In the genomic region with DNA sequence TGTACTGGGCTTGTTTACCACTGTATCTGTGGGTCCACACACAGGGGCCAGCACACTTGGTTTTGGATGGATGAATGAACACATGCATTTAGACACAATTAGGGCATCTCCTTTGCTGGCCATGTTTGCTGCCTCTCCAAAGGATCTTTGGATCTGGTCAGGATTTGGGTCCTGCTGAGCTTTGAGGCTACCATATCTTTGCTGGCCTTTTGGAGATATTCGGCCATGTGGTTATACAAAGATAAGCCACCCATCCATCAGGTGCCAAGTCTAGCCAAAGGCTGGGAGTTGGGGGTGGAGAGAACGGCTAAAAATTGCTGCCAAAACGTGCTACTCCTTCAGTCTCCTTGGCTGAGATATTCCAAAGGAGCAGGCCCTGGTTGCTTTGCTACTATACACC, we compare ENCODE assay signal across 2 cellular contexts.
TF ChIP-seq lines count a peak whose summit lies in the region.

No MANE protein-coding gene starts in this region.

TF ChIP-seq in GM23338, 12 proteins besides CTCF, POLR2A, EP300 and RAD21 (continues in another document):
- TF ChIP-seq JUNB (IDR thresholded peaks at IDR 0.05; ENCODE audit: unreplicated experiment) (no peak), ZNF114 (CRISPR knock-in tag; IDR thresholded peaks at IDR 0.05) (no peak), EZH2 (IDR thresholded peaks at IDR 0.05; ENCODE audit: low read depth, unreplicated experiment) (no peak), POLR2AphosphoS5 (IDR thresholded peaks at IDR 0.05; ENCODE audit: low read depth) (no peak), NANOG (IDR thresholded peaks at IDR 0.05; ENCODE audit: borderline replicate concordance) (no peak), CREB1 (CRISPR knock-in tag; IDR thresholded peaks at IDR 0.05; ENCODE audit: low read depth) (no peak), EZH2phosphoT487 (IDR thresholded peaks at IDR 0.05; ENCODE audit: unreplicated experiment) (no peak), STAT1 (IDR thresholded peaks at IDR 0.05; ENCODE audit: unreplicated experiment) (no peak)
- TF ChIP-seq, protein P1, sequence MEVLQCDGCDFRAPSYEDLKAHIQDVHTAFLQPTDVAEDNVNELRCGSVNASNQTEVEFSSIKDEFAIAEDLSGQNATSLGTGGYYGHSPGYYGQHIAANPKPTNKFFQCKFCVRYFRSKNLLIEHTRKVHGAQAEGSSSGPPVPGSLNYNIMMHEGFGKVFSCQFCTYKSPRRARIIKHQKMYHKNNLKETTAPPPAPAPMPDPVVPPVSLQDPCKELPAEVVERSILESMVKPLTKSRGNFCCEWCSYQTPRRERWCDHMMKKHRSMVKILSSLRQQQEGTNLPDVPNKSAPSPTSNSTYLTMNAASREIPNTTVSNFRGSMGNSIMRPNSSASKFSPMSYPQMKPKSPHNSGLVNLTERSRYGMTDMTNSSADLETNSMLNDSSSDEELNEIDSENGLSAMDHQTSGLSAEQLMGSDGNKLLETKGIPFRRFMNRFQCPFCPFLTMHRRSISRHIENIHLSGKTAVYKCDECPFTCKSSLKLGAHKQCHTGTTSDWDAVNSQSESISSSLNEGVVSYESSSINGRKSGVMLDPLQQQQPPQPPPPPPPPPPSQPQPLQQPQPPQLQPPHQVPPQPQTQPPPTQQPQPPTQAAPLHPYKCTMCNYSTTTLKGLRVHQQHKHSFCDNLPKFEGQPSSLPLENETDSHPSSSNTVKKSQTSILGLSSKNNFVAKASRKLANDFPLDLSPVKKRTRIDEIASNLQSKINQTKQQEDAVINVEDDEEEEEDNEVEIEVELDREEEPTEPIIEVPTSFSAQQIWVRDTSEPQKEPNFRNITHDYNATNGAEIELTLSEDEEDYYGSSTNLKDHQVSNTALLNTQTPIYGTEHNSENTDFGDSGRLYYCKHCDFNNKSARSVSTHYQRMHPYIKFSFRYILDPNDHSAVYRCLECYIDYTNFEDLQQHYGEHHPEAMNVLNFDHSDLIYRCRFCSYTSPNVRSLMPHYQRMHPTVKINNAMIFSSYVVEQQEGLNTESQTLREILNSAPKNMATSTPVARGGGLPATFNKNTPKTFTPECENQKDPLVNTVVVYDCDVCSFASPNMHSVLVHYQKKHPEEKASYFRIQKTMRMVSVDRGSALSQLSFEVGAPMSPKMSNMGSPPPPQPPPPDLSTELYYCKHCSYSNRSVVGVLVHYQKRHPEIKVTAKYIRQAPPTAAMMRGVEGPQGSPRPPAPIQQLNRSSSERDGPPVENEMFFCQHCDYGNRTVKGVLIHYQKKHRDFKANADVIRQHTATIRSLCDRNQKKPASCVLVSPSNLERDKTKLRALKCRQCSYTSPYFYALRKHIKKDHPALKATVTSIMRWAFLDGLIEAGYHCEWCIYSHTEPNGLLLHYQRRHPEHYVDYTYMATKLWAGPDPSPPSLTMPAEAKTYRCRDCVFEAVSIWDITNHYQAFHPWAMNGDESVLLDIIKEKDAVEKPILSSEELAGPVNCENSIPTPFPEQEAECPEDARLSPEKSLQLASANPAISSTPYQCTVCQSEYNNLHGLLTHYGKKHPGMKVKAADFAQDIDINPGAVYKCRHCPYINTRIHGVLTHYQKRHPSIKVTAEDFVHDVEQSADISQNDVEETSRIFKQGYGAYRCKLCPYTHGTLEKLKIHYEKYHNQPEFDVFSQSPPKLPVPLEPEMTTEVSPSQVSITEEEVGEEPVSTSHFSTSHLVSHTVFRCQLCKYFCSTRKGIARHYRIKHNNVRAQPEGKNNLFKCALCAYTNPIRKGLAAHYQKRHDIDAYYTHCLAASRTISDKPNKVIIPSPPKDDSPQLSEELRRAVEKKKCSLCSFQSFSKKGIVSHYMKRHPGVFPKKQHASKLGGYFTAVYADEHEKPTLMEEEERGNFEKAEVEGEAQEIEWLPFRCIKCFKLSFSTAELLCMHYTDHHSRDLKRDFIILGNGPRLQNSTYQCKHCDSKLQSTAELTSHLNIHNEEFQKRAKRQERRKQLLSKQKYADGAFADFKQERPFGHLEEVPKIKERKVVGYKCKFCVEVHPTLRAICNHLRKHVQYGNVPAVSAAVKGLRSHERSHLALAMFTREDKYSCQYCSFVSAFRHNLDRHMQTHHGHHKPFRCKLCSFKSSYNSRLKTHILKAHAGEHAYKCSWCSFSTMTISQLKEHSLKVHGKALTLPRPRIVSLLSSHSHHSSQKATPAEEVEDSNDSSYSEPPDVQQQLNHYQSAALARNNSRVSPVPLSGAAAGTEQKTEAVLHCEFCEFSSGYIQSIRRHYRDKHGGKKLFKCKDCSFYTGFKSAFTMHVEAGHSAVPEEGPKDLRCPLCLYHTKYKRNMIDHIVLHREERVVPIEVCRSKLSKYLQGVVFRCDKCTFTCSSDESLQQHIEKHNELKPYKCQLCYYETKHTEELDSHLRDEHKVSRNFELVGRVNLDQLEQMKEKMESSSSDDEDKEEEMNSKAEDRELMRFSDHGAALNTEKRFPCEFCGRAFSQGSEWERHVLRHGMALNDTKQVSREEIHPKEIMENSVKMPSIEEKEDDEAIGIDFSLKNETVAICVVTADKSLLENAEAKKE (CRISPR knock-in tag; IDR thresholded peaks at IDR 0.05), result no peak
- TF ChIP-seq, protein P2, sequence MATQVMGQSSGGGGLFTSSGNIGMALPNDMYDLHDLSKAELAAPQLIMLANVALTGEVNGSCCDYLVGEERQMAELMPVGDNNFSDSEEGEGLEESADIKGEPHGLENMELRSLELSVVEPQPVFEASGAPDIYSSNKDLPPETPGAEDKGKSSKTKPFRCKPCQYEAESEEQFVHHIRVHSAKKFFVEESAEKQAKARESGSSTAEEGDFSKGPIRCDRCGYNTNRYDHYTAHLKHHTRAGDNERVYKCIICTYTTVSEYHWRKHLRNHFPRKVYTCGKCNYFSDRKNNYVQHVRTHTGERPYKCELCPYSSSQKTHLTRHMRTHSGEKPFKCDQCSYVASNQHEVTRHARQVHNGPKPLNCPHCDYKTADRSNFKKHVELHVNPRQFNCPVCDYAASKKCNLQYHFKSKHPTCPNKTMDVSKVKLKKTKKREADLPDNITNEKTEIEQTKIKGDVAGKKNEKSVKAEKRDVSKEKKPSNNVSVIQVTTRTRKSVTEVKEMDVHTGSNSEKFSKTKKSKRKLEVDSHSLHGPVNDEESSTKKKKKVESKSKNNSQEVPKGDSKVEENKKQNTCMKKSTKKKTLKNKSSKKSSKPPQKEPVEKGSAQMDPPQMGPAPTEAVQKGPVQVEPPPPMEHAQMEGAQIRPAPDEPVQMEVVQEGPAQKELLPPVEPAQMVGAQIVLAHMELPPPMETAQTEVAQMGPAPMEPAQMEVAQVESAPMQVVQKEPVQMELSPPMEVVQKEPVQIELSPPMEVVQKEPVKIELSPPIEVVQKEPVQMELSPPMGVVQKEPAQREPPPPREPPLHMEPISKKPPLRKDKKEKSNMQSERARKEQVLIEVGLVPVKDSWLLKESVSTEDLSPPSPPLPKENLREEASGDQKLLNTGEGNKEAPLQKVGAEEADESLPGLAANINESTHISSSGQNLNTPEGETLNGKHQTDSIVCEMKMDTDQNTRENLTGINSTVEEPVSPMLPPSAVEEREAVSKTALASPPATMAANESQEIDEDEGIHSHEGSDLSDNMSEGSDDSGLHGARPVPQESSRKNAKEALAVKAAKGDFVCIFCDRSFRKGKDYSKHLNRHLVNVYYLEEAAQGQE (IDR thresholded peaks at IDR 0.05; ENCODE audit: unreplicated experiment), result no peak

TF ChIP-seq in K562, 482 proteins besides CTCF, POLR2A, EP300 and RAD21:
- TF ChIP-seq TCF3 (CRISPR knock-in tag; IDR thresholded peaks at IDR 0.05) (peak; percentile 46), TEAD4 (IDR thresholded peaks at IDR 0.05; ENCODE audit: low read length) (peak; percentile 53), TEAD4 (CRISPR knock-in tag; IDR thresholded peaks at IDR 0.05; ENCODE audit: borderline replicate concordance) (no peak), TAL1 (IDR thresholded peaks at IDR 0.05) (peak; percentile 45; the same call in 1 of the 2 replicates), MEIS2 (IDR thresholded peaks at IDR 0.05; ENCODE audit: partially characterized antibody) (peak; percentile 41), CBX8 (IDR thresholded peaks at IDR 0.05; ENCODE audit: borderline replicate concordance, extremely low read depth, low read depth, low read length, poor library complexity, severe bottlenecking) (no peak), CBFA2T2 (conservative IDR thresholded peaks at IDR 0.05) (peak; percentile 44), CBFA2T3 (IDR thresholded peaks at IDR 0.05) (peak; percentile 71), ARID1B (IDR thresholded peaks at IDR 0.05) (peak; percentile 37; the same call in 1 of the 2 replicates)
- TF ChIP-seq, protein P3, sequence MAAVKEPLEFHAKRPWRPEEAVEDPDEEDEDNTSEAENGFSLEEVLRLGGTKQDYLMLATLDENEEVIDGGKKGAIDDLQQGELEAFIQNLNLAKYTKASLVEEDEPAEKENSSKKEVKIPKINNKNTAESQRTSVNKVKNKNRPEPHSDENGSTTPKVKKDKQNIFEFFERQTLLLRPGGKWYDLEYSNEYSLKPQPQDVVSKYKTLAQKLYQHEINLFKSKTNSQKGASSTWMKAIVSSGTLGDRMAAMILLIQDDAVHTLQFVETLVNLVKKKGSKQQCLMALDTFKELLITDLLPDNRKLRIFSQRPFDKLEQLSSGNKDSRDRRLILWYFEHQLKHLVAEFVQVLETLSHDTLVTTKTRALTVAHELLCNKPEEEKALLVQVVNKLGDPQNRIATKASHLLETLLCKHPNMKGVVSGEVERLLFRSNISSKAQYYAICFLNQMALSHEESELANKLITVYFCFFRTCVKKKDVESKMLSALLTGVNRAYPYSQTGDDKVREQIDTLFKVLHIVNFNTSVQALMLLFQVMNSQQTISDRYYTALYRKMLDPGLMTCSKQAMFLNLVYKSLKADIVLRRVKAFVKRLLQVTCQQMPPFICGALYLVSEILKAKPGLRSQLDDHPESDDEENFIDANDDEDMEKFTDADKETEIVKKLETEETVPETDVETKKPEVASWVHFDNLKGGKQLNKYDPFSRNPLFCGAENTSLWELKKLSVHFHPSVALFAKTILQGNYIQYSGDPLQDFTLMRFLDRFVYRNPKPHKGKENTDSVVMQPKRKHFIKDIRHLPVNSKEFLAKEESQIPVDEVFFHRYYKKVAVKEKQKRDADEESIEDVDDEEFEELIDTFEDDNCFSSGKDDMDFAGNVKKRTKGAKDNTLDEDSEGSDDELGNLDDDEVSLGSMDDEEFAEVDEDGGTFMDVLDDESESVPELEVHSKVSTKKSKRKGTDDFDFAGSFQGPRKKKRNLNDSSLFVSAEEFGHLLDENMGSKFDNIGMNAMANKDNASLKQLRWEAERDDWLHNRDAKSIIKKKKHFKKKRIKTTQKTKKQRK (IDR thresholded peaks at IDR 0.05; ENCODE audit: borderline replicate concordance, low read depth, low read length), result no peak
- TF ChIP-seq, protein P4, sequence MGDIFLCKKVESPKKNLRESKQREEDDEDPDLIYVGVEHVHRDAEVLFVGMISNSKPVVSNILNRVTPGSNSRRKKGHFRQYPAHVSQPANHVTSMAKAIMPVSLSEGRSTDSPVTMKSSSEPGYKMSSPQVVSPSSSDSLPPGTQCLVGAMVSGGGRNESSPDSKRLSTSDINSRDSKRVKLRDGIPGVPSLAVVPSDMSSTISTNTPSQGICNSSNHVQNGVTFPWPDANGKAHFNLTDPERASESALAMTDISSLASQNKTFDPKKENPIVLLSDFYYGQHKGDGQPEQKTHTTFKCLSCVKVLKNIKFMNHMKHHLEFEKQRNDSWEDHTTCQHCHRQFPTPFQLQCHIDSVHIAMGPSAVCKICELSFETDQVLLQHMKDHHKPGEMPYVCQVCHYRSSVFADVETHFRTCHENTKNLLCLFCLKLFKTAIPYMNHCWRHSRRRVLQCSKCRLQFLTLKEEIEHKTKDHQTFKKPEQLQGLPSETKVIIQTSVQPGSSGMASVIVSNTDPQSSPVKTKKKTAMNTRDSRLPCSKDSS (IDR thresholded peaks at IDR 0.05; ENCODE audit: low read depth, partially characterized antibody), result no peak
